ENCODE assay signal across 10 cellular contexts in genomic region chr15:89777073-89777820, GRCh38. TPM values are rescaled to one million over a fixed set of nuclear protein-coding genes. Genes with fewer than 3 reads are reported as not detected.
DNase-seq lines count a peak whose midpoint lies in the region; ATAC-seq, FAIRE-seq and TF ChIP-seq lines count a peak whose summit lies in the region.
"Had no signal": no experiment of that assay in that cellular context is flagged by ENCODE, and none has a peak within 500 bp of the region (broad histone marks: within the 10 kb centered on the region; RNA-seq: fewer than 3 reads in every experiment).

No MANE protein-coding gene starts in this region.

- H3K4me1 ChIP-seq in right lobe of liver (peaks cover 0 to 24% (median 4%) of the 10 kb centered on the region in 4 donors), HepG2 (ENCODE audit: insufficient read depth, low read length) (peaks cover 47% of the 10 kb centered on the region), upper lobe of left lung (peaks cover 11 to 15% (median 13%) of the 10 kb centered on the region in 4 donors)

- 79% methylated on average over 8 of the region's 25 CpGs for WGBS in right lobe of liver (ENCODE audit: insufficient coverage, low coverage, low lambda C conversion rate, missing lambda C conversion rate)
- WGBS in HepG2 (ENCODE audit: low lambda C conversion rate), result 80% methylated on average over 25 of the region's 25 CpGs
- 71 to 76% methylated on average over 10 to 17 of the region's 25 CpGs for WGBS in upper lobe of left lung, 2 donors

- in situ Hi-C loops in HepG2 (cut with HindIII; ENCODE audit: extremely low pct_ligation_motif_present, low pct_unique_long_range_greater_than_20kb), result no loop called here

- H3K36me3 Mint-ChIP-seq in dendritic cell treated with granulocyte-macrophage colony-stimulating factor and Interleukin-4, amounts not matched to agents 40 ng/mL and 50 ng/mL, for 4 days (ENCODE audit: low read depth), result no peaks in the 10 kb centered on the region
- H3K36me3 Mint-ChIP-seq in naive B cell, result no peaks in the 10 kb centered on the region

- ATAC-seq in right lobe of liver, result no peak
- ATAC-seq in HepG2, result no peak
- ATAC-seq in naive B cell (ENCODE audit: low read depth in 2 of 2), result no peak
- ATAC-seq in upper lobe of left lung (ENCODE audit: low FRiP score in 2 of 2), result no peak
- no peak for ATAC-seq in GM21447 (IDR thresholded peaks at IDR 0.05; ENCODE audit: unreplicated experiment)

- H3K4me3 Mint-ChIP-seq in dendritic cell treated with granulocyte-macrophage colony-stimulating factor and Interleukin-4, amounts not matched to agents 40 ng/mL and 50 ng/mL, for 4 days, result peak overlapping the region; percentile 44
- peak overlapping the region in 7 of 8 donors; percentile 22 to 76 (median 55) for H3K4me3 Mint-ChIP-seq in naive B cell
- H3K4me3 Mint-ChIP-seq: neural crest cell had no signal

- TF ChIP-seq CTCF in right lobe of liver (IDR thresholded peaks at IDR 0.05) (no peak), HepG2 (CRISPR knock-in tag; IDR thresholded peaks at IDR 0.05) (no peak), upper lobe of left lung (IDR thresholded peaks at IDR 0.05) (no peak)

- H4K20me1 ChIP-seq in HepG2 (ENCODE audit: insufficient read depth, low read length), result no peaks in the 10 kb centered on the region

- POLR2A ChIA-PET in HepG2 (lab: Yijun Ruan, JAX), result no interaction called here

- no peak for TF ChIP-seq RAD21 in HepG2 (CRISPR knock-in tag; IDR thresholded peaks at IDR 0.05)

- no peak overlapping the region for H3K27ac Mint-ChIP-seq in dendritic cell treated with granulocyte-macrophage colony-stimulating factor and Interleukin-4, amounts not matched to agents 40 ng/mL and 50 ng/mL, for 4 days
- no peak overlapping the region for H3K27ac Mint-ChIP-seq in naive B cell

- peaks cover 31% of the 10 kb centered on the region for H3K4me1 Mint-ChIP-seq in dendritic cell treated with granulocyte-macrophage colony-stimulating factor and Interleukin-4, amounts not matched to agents 40 ng/mL and 50 ng/mL, for 4 days (ENCODE audit: low read depth)
- peaks cover 5 to 13% (median 10%) of the 10 kb centered on the region in 3 donors for H3K4me1 Mint-ChIP-seq in naive B cell

- no peaks in the 10 kb centered on the region for H3K9me3 Mint-ChIP-seq in dendritic cell treated with granulocyte-macrophage colony-stimulating factor and Interleukin-4, amounts not matched to agents 40 ng/mL and 50 ng/mL, for 4 days
- no peaks in the 10 kb centered on the region for H3K9me3 Mint-ChIP-seq in naive B cell
- H3K9me3 Mint-ChIP-seq: neural crest cell had no signal

- H3K79me2 ChIP-seq in HepG2 (ENCODE audit: insufficient read depth, low read length), result no peaks in the 10 kb centered on the region

- no peak overlapping the region for H2AFZ ChIP-seq in HepG2 (ENCODE audit: low read length)

- intact Hi-C loops in right lobe of liver (cut with DNase I), result no loop called here
- intact Hi-C loops in HepG2 (cut with micrococcal nuclease; ENCODE audit: unreplicated experiment), result no loop called here
- intact Hi-C loops in dendritic cell treated with granulocyte-macrophage colony-stimulating factor and Interleukin-4, amounts not matched to agents 40 ng/mL and 50 ng/mL, for 4 days (cut with micrococcal nuclease), result no loop called here

- TF ChIP-seq EP300 in HepG2 (IDR thresholded peaks at IDR 0.05; ENCODE audit: low read depth in 2 of 2, low read length in 2 of 2), result no peak
- TF ChIP-seq EP300 in HepG2 (CRISPR knock-in tag; IDR thresholded peaks at IDR 0.05; ENCODE audit: borderline replicate concordance), result no peak
- TF ChIP-seq EP300 in upper lobe of left lung (IDR thresholded peaks at IDR 0.05), result no peak

- H3K9me3 ChIP-seq in right lobe of liver (no peaks in the 10 kb centered on the region), HepG2 (ENCODE audit: low read length) (no peaks in the 10 kb centered on the region), upper lobe of left lung (no peaks in the 10 kb centered on the region)

- H3K9ac ChIP-seq in HepG2 (ENCODE audit: insufficient read depth, low read depth, low read length), result no peak overlapping the region
- H3K9ac ChIP-seq: KMS-11 had no signal

- FAIRE-seq in HepG2 (lab: Jason Lieb, UNC), result no peak

- H3K27me3 ChIP-seq in right lobe of liver (no peaks in the 10 kb centered on the region), HepG2 (ENCODE audit: control insufficient read depth in 1 of 2, insufficient read depth in 2 of 2, low read length in 2 of 2) (peaks cover 2 to 8% of the 10 kb centered on the region in 2 experiments; a peak in 3 of 5 replicates), upper lobe of left lung (no peaks in the 10 kb centered on the region)

- BruUV-seq in HepG2 (replicated peaks; lab: Mats Ljungman, UMichigan), result no TSS peak

- CTCF ChIA-PET in HepG2 (lab: Yijun Ruan, JAX; ENCODE audit: low intra/inter-chr PET ratio, low total read pairs), result no interaction called here

- no peak overlapping the region for H3K4me2 ChIP-seq in HepG2 (ENCODE audit: low read depth, low read length)

- H3K36me3 ChIP-seq in right lobe of liver, result no peaks in the 10 kb centered on the region
- H3K36me3 ChIP-seq in HepG2 (replicated peaks in 1 of 2; ENCODE audit: control insufficient read depth in 1 of 2, insufficient read depth in 2 of 2, low read length in 2 of 2), result no peaks in the 10 kb centered on the region
- H3K36me3 ChIP-seq in upper lobe of left lung, result no peaks in the 10 kb centered on the region

- H3K27ac ChIP-seq in right lobe of liver (no peak overlapping the region), HepG2 (ENCODE audit: extremely low read length, insufficient read depth, low read length) (no peak overlapping the region), upper lobe of left lung (peak overlapping the region in 1 of 4 donors; percentile 57)
- H3K27ac ChIP-seq: KMS-11 had no signal

- TF ChIP-seq POLR2A in right lobe of liver (IDR thresholded peaks at IDR 0.05), result no peak
- TF ChIP-seq POLR2A in HepG2 (IDR thresholded peaks at IDR 0.05; ENCODE audit: insufficient read depth in 1 of 2, low read depth in 2 of 2, low read length in 2 of 2), result no peak
- no peak for TF ChIP-seq POLR2A in upper lobe of left lung (IDR thresholded peaks at IDR 0.05)

- peak overlapping the region in 2 of 3 donors; percentile 32 to 41 for H3K4me3 ChIP-seq in right lobe of liver
- no peak overlapping the region for H3K4me3 ChIP-seq in HepG2 (replicated peaks in 1 of 3; ENCODE audit: insufficient read depth in 1 of 3, low read depth in 2 of 3, low read length in 3 of 3)
- H3K4me3 ChIP-seq in upper lobe of left lung, result peak overlapping the region in 3 of 4 donors; percentile 37 to 54 (median 52)

- DNase-seq in right lobe of liver, result no peak
- DNase-seq in HepG2 (ENCODE audit: low spot score), result no peak
- no peak for DNase-seq in naive B cell
- no peak for DNase-seq in upper lobe of left lung
- no peak for DNase-seq in NCI-H187 treated with DMSO at 0.1 percent for 48 hours (lab: John Stamatoyannopoulos, UW)
- no peak for DNase-seq in KG1 (lab: John Stamatoyannopoulos, UW)

- peaks cover 25% of the 10 kb centered on the region for H3K27me3 Mint-ChIP-seq in dendritic cell treated with granulocyte-macrophage colony-stimulating factor and Interleukin-4, amounts not matched to agents 40 ng/mL and 50 ng/mL, for 4 days
- H3K27me3 Mint-ChIP-seq in naive B cell, result peaks cover 16 to 36% (median 25%) of the 10 kb centered on the region in 3 donors

RNA-seq across cellular contexts. Expression of gene MESP2, which starts 1.1 kb away (rescaled TPM):
- total RNA-seq in right lobe of liver, result under 1 TPM in 1 of 6 experiments, not detected in 5; 0.12 TPM
- not detected in 2 replicates for total RNA-seq in HepG2 (2016; rRNA removed; fragmentation: Illumina TruSeq; extraction: Trizol)
- total RNA-seq in HepG2 (2016; cell fraction: cytosol; rRNA removed; fragmentation: Illumina TruSeq; extraction: Trizol; ENCODE audit: low read depth), result not detected in 2 replicates
- 0.13 TPM in 1 of 2 replicates, not detected in the other for total RNA-seq in HepG2 (2016; cell fraction: insoluble cytoplasmic fraction; rRNA removed; fragmentation: Illumina TruSeq; extraction: Trizol)
- not detected in 2 replicates for total RNA-seq in HepG2 (2016; cell fraction: membrane; rRNA removed; fragmentation: Illumina TruSeq; extraction: Trizol)
- not detected in 2 replicates for total RNA-seq in HepG2 (2016; cell fraction: nucleus; rRNA removed; fragmentation: Illumina TruSeq; extraction: Trizol)
- not detected in 2 replicates for polyA plus RNA-seq in HepG2 (2011; rRNA removed)
- not detected in 2 replicates for polyA plus RNA-seq in HepG2 (2011; cell fraction: cytosol; rRNA removed)
- not detected in 2 replicates for polyA plus RNA-seq in HepG2 (2011; cell fraction: nucleus; rRNA removed)
- polyA plus RNA-seq in HepG2 (2012), result not detected in 2 replicates
- not detected in 2 replicates for polyA plus RNA-seq in HepG2 (2016; cell fraction: cytosol; fragmentation: Illumina TruSeq; extraction: Trizol; ENCODE audit: low read depth)
- not detected in 2 replicates for polyA plus RNA-seq in HepG2 (2016; cell fraction: insoluble cytoplasmic fraction; fragmentation: Illumina TruSeq; extraction: Trizol; ENCODE audit: low read depth)
- not detected in 2 replicates for polyA plus RNA-seq in HepG2 (2016; cell fraction: membrane; fragmentation: Illumina TruSeq; extraction: Trizol; ENCODE audit: low read depth)
- not detected in 2 replicates for polyA plus RNA-seq in HepG2 (2016; cell fraction: nucleus; fragmentation: Illumina TruSeq; extraction: Trizol; ENCODE audit: insufficient read depth, low read depth)
- not detected in 2 replicates for polyA minus RNA-seq in HepG2 (2011; rRNA and poly(A)+ RNA removed; ENCODE audit: low replicate concordance)
- not detected in 2 replicates for polyA minus RNA-seq in HepG2 (2011; cell fraction: cytosol; rRNA and poly(A)+ RNA removed)
- polyA minus RNA-seq in HepG2 (2011; cell fraction: nucleus; rRNA and poly(A)+ RNA removed), result not detected in 2 replicates
- polyA plus RNA-seq in naive B cell (ENCODE audit: low read depth in 6 of 6), result not detected
- total RNA-seq in upper lobe of left lung, result under 1 TPM in 1 of 6 donors, not detected in 5; 0.26 TPM

RNA-seq across cellular contexts. Expression of gene MESP1, which starts 26.2 kb away (rescaled TPM):
- total RNA-seq in right lobe of liver (1 to 10 TPM in 5 of 6 experiments, under 1 TPM in 1; 0.86 to 3.0 (median 2.1) TPM), HepG2 (2016; rRNA removed; fragmentation: Illumina TruSeq; extraction: Trizol) (not detected in 2 replicates), upper lobe of left lung (1 to 10 TPM in 5 of 6 donors, under 1 TPM in 1; 0.49 to 3.5 (median 1.7) TPM)
- 0.09 TPM in 1 of 2 replicates, not detected in the other for total RNA-seq in HepG2 (2016; cell fraction: cytosol; rRNA removed; fragmentation: Illumina TruSeq; extraction: Trizol; ENCODE audit: low read depth)
- not detected in 2 replicates for total RNA-seq in HepG2 (2016; cell fraction: insoluble cytoplasmic fraction; rRNA removed; fragmentation: Illumina TruSeq; extraction: Trizol)
- total RNA-seq in HepG2 (2016; cell fraction: membrane; rRNA removed; fragmentation: Illumina TruSeq; extraction: Trizol), result not detected in 2 replicates
- total RNA-seq in HepG2 (2016; cell fraction: nucleus; rRNA removed; fragmentation: Illumina TruSeq; extraction: Trizol), result not detected in 2 replicates
- polyA plus RNA-seq in HepG2 (2011; rRNA removed) (not detected in 2 replicates), naive B cell (ENCODE audit: low read depth in 6 of 6) (under 1 TPM in 4 of 6 donors, not detected in 2; 0.28 to 0.71 (median 0.50) TPM)
- not detected in 2 replicates for polyA plus RNA-seq in HepG2 (2011; cell fraction: cytosol; rRNA removed)
- polyA plus RNA-seq in HepG2 (2011; cell fraction: nucleus; rRNA removed), result not detected in 2 replicates
- polyA plus RNA-seq in HepG2 (2012), result not detected in 2 replicates
- 0.09 TPM in 1 of 2 replicates, not detected in the other for polyA plus RNA-seq in HepG2 (2016; cell fraction: cytosol; fragmentation: Illumina TruSeq; extraction: Trizol; ENCODE audit: low read depth)
- not detected in 2 replicates for polyA plus RNA-seq in HepG2 (2016; cell fraction: insoluble cytoplasmic fraction; fragmentation: Illumina TruSeq; extraction: Trizol; ENCODE audit: low read depth)
- polyA plus RNA-seq in HepG2 (2016; cell fraction: membrane; fragmentation: Illumina TruSeq; extraction: Trizol; ENCODE audit: low read depth), result not detected in 2 replicates
- not detected in 2 replicates for polyA plus RNA-seq in HepG2 (2016; cell fraction: nucleus; fragmentation: Illumina TruSeq; extraction: Trizol; ENCODE audit: insufficient read depth, low read depth)
- 1.7 TPM in 1 of 2 replicates, not detected in the other for polyA minus RNA-seq in HepG2 (2011; rRNA and poly(A)+ RNA removed; ENCODE audit: low replicate concordance)
- polyA minus RNA-seq in HepG2 (2011; cell fraction: cytosol; rRNA and poly(A)+ RNA removed), result 1.3 TPM in 1 of 2 replicates, not detected in the other
- 0.26 TPM in 1 of 2 replicates, not detected in the other for polyA minus RNA-seq in HepG2 (2011; cell fraction: nucleus; rRNA and poly(A)+ RNA removed)

RNA-seq across cellular contexts. Expression of gene ANPEP, which starts 37.4 kb away (rescaled TPM):
- total RNA-seq in right lobe of liver, result 100 to 1,000 TPM; 204 to 386 (median 363) TPM
- 34.6 and 60.4 TPM in 2 replicates for total RNA-seq in HepG2 (2016; rRNA removed; fragmentation: Illumina TruSeq; extraction: Trizol)
- 15.6 and 16.8 TPM in 2 replicates for total RNA-seq in HepG2 (2016; cell fraction: cytosol; rRNA removed; fragmentation: Illumina TruSeq; extraction: Trizol; ENCODE audit: low read depth)
- total RNA-seq in HepG2 (2016; cell fraction: insoluble cytoplasmic fraction; rRNA removed; fragmentation: Illumina TruSeq; extraction: Trizol), result 26.1 and 65.2 TPM in 2 replicates
- total RNA-seq in HepG2 (2016; cell fraction: membrane; rRNA removed; fragmentation: Illumina TruSeq; extraction: Trizol), result 26.0 and 27.7 TPM in 2 replicates
- 86.6 and 113 TPM in 2 replicates for total RNA-seq in HepG2 (2016; cell fraction: nucleus; rRNA removed; fragmentation: Illumina TruSeq; extraction: Trizol)
- 91.6 and 133 TPM in 2 replicates for polyA plus RNA-seq in HepG2 (2011; rRNA removed)
- 71.6 and 76.1 TPM in 2 replicates for polyA plus RNA-seq in HepG2 (2011; cell fraction: cytosol; rRNA removed)
- polyA plus RNA-seq in HepG2 (2011; cell fraction: nucleus; rRNA removed), result 264 and 286 TPM in 2 replicates
- polyA plus RNA-seq in HepG2 (2012), result 157 and 182 TPM in 2 replicates
- polyA plus RNA-seq in HepG2 (2016; cell fraction: cytosol; fragmentation: Illumina TruSeq; extraction: Trizol; ENCODE audit: low read depth), result 14.0 and 14.9 TPM in 2 replicates
- polyA plus RNA-seq in HepG2 (2016; cell fraction: insoluble cytoplasmic fraction; fragmentation: Illumina TruSeq; extraction: Trizol; ENCODE audit: low read depth), result 44.3 and 62.9 TPM in 2 replicates
- polyA plus RNA-seq in HepG2 (2016; cell fraction: membrane; fragmentation: Illumina TruSeq; extraction: Trizol; ENCODE audit: low read depth), result 31.7 and 35.7 TPM in 2 replicates
- polyA plus RNA-seq in HepG2 (2016; cell fraction: nucleus; fragmentation: Illumina TruSeq; extraction: Trizol; ENCODE audit: insufficient read depth, low read depth), result 327 and 338 TPM in 2 replicates
- 0.07 and 103 TPM in 2 replicates for polyA minus RNA-seq in HepG2 (2011; rRNA and poly(A)+ RNA removed; ENCODE audit: low replicate concordance)
- polyA minus RNA-seq in HepG2 (2011; cell fraction: cytosol; rRNA and poly(A)+ RNA removed), result 60.8 and 79.8 TPM in 2 replicates
- polyA minus RNA-seq in HepG2 (2011; cell fraction: nucleus; rRNA and poly(A)+ RNA removed), result 44.8 and 60.0 TPM in 2 replicates
- under 1 TPM in 5 of 6 donors, not detected in 1; 0.13 to 0.62 (median 0.28) TPM for polyA plus RNA-seq in naive B cell (ENCODE audit: low read depth in 6 of 6)
- 100 to 1,000 TPM in 3 of 6 donors, 10 to 100 TPM in 3; 52.7 to 201 (median 98.9) TPM for total RNA-seq in upper lobe of left lung

Comparison
In these comparisons a context has a peak if more than half of its experiments do, and no peak if none do; other contexts are left out.
1. H3K4me3 ChIP-seq: peak in right lobe of liver (2 of 3) and upper lobe of left lung (3 of 4); none in HepG2 (0 of 3).